Comparison of ENCODE assay signal across 1 cellular context in the genomic region with DNA sequence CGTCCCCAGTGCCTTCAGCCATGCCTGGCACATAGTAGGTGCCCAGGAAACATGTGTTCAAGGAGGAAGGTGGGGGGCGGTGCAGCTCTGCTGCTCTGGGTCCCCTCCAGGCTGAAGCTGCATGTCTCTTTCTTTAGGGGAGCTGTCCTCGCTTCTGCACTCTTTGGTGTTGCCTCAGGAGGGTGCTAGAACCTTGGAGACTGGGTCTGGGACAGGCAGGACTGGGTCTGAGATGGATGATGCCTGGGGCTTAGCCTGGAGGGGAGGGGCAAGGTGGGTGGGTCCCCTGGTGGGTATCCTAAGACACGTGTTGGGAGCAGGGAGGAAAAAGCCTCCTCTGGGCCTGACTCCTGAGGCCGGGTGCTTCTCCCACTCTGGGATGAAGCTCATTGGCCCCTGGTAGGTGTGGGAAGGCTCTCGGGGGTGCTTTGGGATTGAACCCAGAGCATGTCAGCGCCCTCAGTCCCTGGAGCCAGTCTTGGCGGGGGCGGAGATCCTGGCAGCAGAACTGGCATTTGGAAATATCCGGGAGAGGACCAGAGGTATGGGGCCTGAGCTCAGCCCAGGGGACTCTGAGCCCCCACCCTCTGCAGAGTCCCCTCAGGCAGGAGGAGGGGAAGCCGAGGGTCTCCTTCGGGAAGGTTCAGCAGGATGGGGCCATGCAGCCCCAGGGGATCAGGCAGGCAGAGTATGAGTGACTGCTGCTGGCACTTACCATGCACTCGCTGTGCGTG.
TF ChIP-seq lines count a peak whose summit lies in the region.

No MANE protein-coding gene starts in this region.

TF ChIP-seq in A549, 52 proteins besides CTCF, POLR2A, EP300 and RAD21 (continued from another document):
- no peak for TF ChIP-seq RARB (CRISPR knock-in tag; IDR thresholded peaks at IDR 0.05)
- no peak for TF ChIP-seq JUN (IDR thresholded peaks at IDR 0.05)
- no peak for TF ChIP-seq NR3C1 (IDR thresholded peaks at IDR 0.05)
- no peak for TF ChIP-seq TFCP2L1 (CRISPR knock-in tag; IDR thresholded peaks at IDR 0.05)
- no peak for TF ChIP-seq EHF (CRISPR knock-in tag; IDR thresholded peaks at IDR 0.05)
- no peak for TF ChIP-seq KDM5A (IDR thresholded peaks at IDR 0.05)
